8 cellular contexts compared by ENCODE assay signal in the genomic region with DNA sequence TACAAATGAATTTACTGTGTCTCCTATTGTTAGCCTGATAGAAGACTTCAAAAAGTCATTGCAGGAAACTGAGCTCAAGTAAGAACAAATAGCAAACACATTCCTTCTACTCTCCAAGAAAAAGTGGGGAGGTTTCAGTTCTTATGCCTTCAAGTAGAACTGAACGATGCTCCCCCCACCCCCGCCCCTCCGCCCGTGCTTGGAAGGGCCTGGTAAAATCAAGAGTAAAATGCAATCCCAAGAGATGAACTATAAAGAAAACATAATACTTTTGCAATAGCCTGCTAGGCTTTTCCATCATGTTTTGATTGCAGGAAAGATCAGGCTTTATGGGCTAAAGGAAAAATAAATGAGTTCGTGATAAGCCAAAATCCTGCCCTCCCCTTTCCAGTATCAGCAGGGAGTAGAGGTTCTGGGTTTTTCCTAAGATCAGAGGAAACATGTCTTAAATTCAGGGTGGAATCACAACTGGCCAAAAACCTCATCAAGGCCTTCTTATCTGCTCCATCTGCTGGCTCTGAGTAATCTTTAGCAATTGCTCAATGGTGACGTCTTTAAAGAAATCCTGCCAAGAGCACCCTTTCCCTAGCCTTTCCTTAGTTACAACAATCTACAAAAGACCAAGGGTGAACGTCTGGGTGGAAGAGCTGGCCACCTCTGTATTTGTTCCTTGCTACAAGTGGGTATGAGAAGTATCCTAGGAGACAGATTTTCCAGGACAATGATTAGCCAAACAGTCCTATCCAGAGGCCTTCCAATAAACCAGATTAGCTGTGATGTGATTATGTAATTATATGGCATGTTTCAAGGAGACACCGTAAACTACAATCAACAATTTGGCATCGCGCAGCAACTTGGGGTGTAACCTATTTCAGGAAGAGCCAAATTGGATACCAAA.
DNase-seq lines count a peak whose midpoint lies in the region; ATAC-seq and TF ChIP-seq lines count a peak whose summit lies in the region.

No MANE protein-coding gene starts in this region.

- no peaks in the 10 kb centered on the region for H3K27me3 ChIP-seq in osteoblast (ENCODE audit: insufficient read depth, low read length)

- peaks cover 20% of the 10 kb centered on the region for H3K4me1 ChIP-seq in osteoblast (ENCODE audit: insufficient read depth, low read length)

- H2AFZ ChIP-seq in osteoblast (ENCODE audit: low read length): no peak overlapping the region

- ATAC-seq in HG02840 (IDR thresholded peaks at IDR 0.05; ENCODE audit: low FRiP score, unreplicated experiment): no peak

- H3K4me2 ChIP-seq in osteoblast (ENCODE audit: insufficient read depth, low read length): no peak overlapping the region

- intact Hi-C loops in head of caudate nucleus (cut with DNase I): no loop called here

- H3K9me3 ChIP-seq in osteoblast (ENCODE audit: low read depth, low read length): no peaks in the 10 kb centered on the region

- no peaks in the 10 kb centered on the region for H3K36me3 ChIP-seq in osteoblast (ENCODE audit: insufficient read depth, low read length)

- H3K4me3 ChIP-seq in epithelial cell of esophagus (ENCODE audit: low read length) (no peak overlapping the region), osteoblast (ENCODE audit: insufficient read depth, low read length) (no peak overlapping the region)

- peak; percentile 61 for DNase-seq in DMS 273 (lab: John Stamatoyannopoulos, UW; ENCODE audit: unreplicated experiment)
- peak; percentile 89 for DNase-seq in NCI-H82 (lab: John Stamatoyannopoulos, UW)
- peak; percentile 79 for DNase-seq in epithelial cell of esophagus (ENCODE audit: low read depth)
- DNase-seq in osteoblast (ENCODE audit: insufficient read length, low spot score, missing footprints): no peak
- DNase-seq in NCI-H2171 (lab: John Stamatoyannopoulos, UW): no peak
- no peak for DNase-seq in head of caudate nucleus
- no peak for DNase-seq in DMS79 (lab: John Stamatoyannopoulos, UW)

- no peaks in the 10 kb centered on the region for H3K79me2 ChIP-seq in osteoblast (ENCODE audit: insufficient read depth, low read length)

- TF ChIP-seq CTCF in epithelial cell of esophagus (IDR thresholded peaks at IDR 0.05; ENCODE audit: insufficient read depth, low read depth, low read length, missing control alignments) (no peak), osteoblast (IDR thresholded peaks at IDR 0.05; ENCODE audit: extremely low read depth, low read depth, low read length) (no peak)

- no peaks in the 10 kb centered on the region for H4K20me1 ChIP-seq in osteoblast (ENCODE audit: insufficient read depth, low read length)

- H3K27ac ChIP-seq in osteoblast (ENCODE audit: low read depth, low read length): peak overlapping the region; percentile 90

Comparison
In these comparisons a context has a peak if more than half of its experiments do, and no peak if none do; other contexts are left out.
1. DNase-seq: peak in DMS 273 (single experiment), NCI-H82 (single experiment) and epithelial cell of esophagus (single experiment); none in osteoblast (single experiment), NCI-H2171 (single experiment), head of caudate nucleus (0 of 42) and DMS79 (single experiment).